1 cellular context compared by ENCODE assay signal in genomic region chr1:153070243-153070642, GRCh38.
TF ChIP-seq lines count a peak whose summit lies in the region.

No MANE protein-coding gene starts in this region.

TF ChIP-seq in GM23338, 12 proteins besides CTCF, POLR2A, EP300 and RAD21 (continued from another document):
- no peak for TF ChIP-seq REST (IDR thresholded peaks at IDR 0.05; ENCODE audit: unreplicated experiment)
- no peak for TF ChIP-seq EZH2phosphoT487 (IDR thresholded peaks at IDR 0.05; ENCODE audit: unreplicated experiment)
